In genomic region chr9:99133145-99133544, GRCh38 we compare ENCODE assay signal across 19 cellular contexts. TPM values are rescaled to one million over a fixed set of nuclear protein-coding genes. Genes with fewer than 3 reads are reported as not detected.
DNase-seq lines count a peak whose midpoint lies in the region; ATAC-seq, FAIRE-seq and TF ChIP-seq lines count a peak whose summit lies in the region.
"Had no signal": no experiment of that assay in that cellular context is flagged by ENCODE, and none has a peak within 500 bp of the region (broad histone marks: within the 10 kb centered on the region; RNA-seq: fewer than 3 reads in every experiment).

No MANE protein-coding gene starts in this region.

- H4K20me1 ChIP-seq in DOHH2 (ENCODE audit: control insufficient read depth, insufficient read depth, low read depth, low read length) = no peaks in the 10 kb centered on the region
- no peaks in the 10 kb centered on the region for H4K20me1 ChIP-seq in GM12878 (ENCODE audit: control insufficient read depth, insufficient read depth)

- H3K79me2 ChIP-seq in DOHH2 (ENCODE audit: control insufficient read depth, low read length) = peaks cover 67% of the 10 kb centered on the region
- H3K79me2 ChIP-seq in GM12878 (ENCODE audit: control insufficient read depth, insufficient read depth, low read length) = peaks cover 4% of the 10 kb centered on the region

- peak overlapping the region; percentile 34 for H3K27ac Mint-ChIP-seq in activated naive CD8-positive, alpha-beta T cell treated with anti-CD3 and anti-CD28 coated beads, Interleukin-2, amount 10 ng/mL, durations not matched to agents 7 days and 5 days
- H3K27ac Mint-ChIP-seq in activated naive CD8-positive, alpha-beta T cell treated with anti-CD3 and anti-CD28 coated beads, Interleukin-2, amount 50 U/mL, for 24 hours = no peak overlapping the region
- no peak overlapping the region for H3K27ac Mint-ChIP-seq in activated T-helper 17 cell treated with anti-CD3 and anti-CD28 coated beads, Interleukin-2, amount 50 U/mL, for 72 hours

- TF ChIP-seq RAD21 in GM12878 (IDR thresholded peaks at IDR 0.05; ENCODE audit: insufficient read depth, low read depth, low read length) = no peak

- no peaks in the 10 kb centered on the region for H3K9me3 Mint-ChIP-seq in activated naive CD8-positive, alpha-beta T cell treated with anti-CD3 and anti-CD28 coated beads, Interleukin-2, amount 10 ng/mL, durations not matched to agents 7 days and 5 days
- no peaks in the 10 kb centered on the region for H3K9me3 Mint-ChIP-seq in activated naive CD8-positive, alpha-beta T cell treated with anti-CD3 and anti-CD28 coated beads, Interleukin-2, amount 50 U/mL, for 24 hours
- H3K9me3 Mint-ChIP-seq in activated T-helper 17 cell treated with anti-CD3 and anti-CD28 coated beads, Interleukin-2, amount 50 U/mL, for 72 hours = no peaks in the 10 kb centered on the region

- H3K36me3 Mint-ChIP-seq in activated naive CD8-positive, alpha-beta T cell treated with anti-CD3 and anti-CD28 coated beads, Interleukin-2, amount 10 ng/mL, durations not matched to agents 7 days and 5 days = peaks cover 53% of the 10 kb centered on the region
- H3K36me3 Mint-ChIP-seq in activated naive CD8-positive, alpha-beta T cell treated with anti-CD3 and anti-CD28 coated beads, Interleukin-2, amount 50 U/mL, for 24 hours (ENCODE audit: low read depth) = peaks cover 21% of the 10 kb centered on the region
- peaks cover 66% of the 10 kb centered on the region for H3K36me3 Mint-ChIP-seq in activated T-helper 17 cell treated with anti-CD3 and anti-CD28 coated beads, Interleukin-2, amount 50 U/mL, for 72 hours (ENCODE audit: low read depth)

- peak; percentile 34 to 48; a peak in 1 of 4 replicates for TF ChIP-seq EP300 in GM12878 (IDR thresholded peaks at IDR 0.05; ENCODE audit: borderline replicate concordance in 1 of 2, control insufficient read depth in 1 of 2, low read depth in 2 of 2, low read length in 2 of 2)

- H3K4me2 ChIP-seq in DOHH2 (ENCODE audit: low read length) (peak overlapping the region; percentile 11; the same call in 1 of the 2 replicates), GM12878 (ENCODE audit: control insufficient read depth, insufficient read depth) (no peak overlapping the region)

- no peaks in the 10 kb centered on the region for H3K27me3 Mint-ChIP-seq in activated naive CD8-positive, alpha-beta T cell treated with anti-CD3 and anti-CD28 coated beads, Interleukin-2, amount 10 ng/mL, durations not matched to agents 7 days and 5 days
- H3K27me3 Mint-ChIP-seq in activated naive CD8-positive, alpha-beta T cell treated with anti-CD3 and anti-CD28 coated beads, Interleukin-2, amount 50 U/mL, for 24 hours = no peaks in the 10 kb centered on the region
- no peaks in the 10 kb centered on the region for H3K27me3 Mint-ChIP-seq in activated T-helper 17 cell treated with anti-CD3 and anti-CD28 coated beads, Interleukin-2, amount 50 U/mL, for 72 hours
- H3K27me3 Mint-ChIP-seq: CD4-positive, alpha-beta memory T cell had no signal

- no TSS peak for BruUV-seq in GM12878 (replicated peaks; lab: Mats Ljungman, UMichigan)

- in situ Hi-C loops in GM12878 (cut with MboI) = loop anchor here (5.0 kb wide), 1 partner anchor 49 kb away; no protein-coding TSS in a partner anchor
- in situ Hi-C loops in GM13976 (cut with MboI; ENCODE audit: low sequenced_read_pairs, unreplicated experiment) = loop anchor here (10.0 kb wide), 1 partner anchor 148 kb away; no protein-coding TSS in a partner anchor

- H3K36me3 ChIP-seq in DOHH2 (ENCODE audit: control insufficient read depth, low read length) (peaks cover 67% of the 10 kb centered on the region), GM12878 (ENCODE audit: control insufficient read depth in 2 of 2, insufficient read depth in 2 of 2, low read length in 1 of 2) (peaks cover 0 to 4% of the 10 kb centered on the region in 2 experiments; a peak in 1 of 4 replicates)
- H3K36me3 ChIP-seq: BE2C, HAP-1 had no signal

- peaks cover 67% of the 10 kb centered on the region for H3K4me1 Mint-ChIP-seq in activated naive CD8-positive, alpha-beta T cell treated with anti-CD3 and anti-CD28 coated beads, Interleukin-2, amount 10 ng/mL, durations not matched to agents 7 days and 5 days
- peaks cover 78% of the 10 kb centered on the region for H3K4me1 Mint-ChIP-seq in activated naive CD8-positive, alpha-beta T cell treated with anti-CD3 and anti-CD28 coated beads, Interleukin-2, amount 50 U/mL, for 24 hours
- H3K4me1 Mint-ChIP-seq in activated T-helper 17 cell treated with anti-CD3 and anti-CD28 coated beads, Interleukin-2, amount 50 U/mL, for 72 hours = peaks cover 32% of the 10 kb centered on the region

- H3K27me3 ChIP-seq in DOHH2 (ENCODE audit: control insufficient read depth, low read length) (no peaks in the 10 kb centered on the region), GM12878 (replicated peaks in 1 of 2; ENCODE audit: control insufficient read depth in 2 of 2, insufficient read depth in 2 of 2, low read length in 1 of 2) (no peaks in the 10 kb centered on the region)
- H3K27me3 ChIP-seq: BE2C had no signal

- H3K4me3 ChIP-seq in DOHH2 (ENCODE audit: low read length) = no peak overlapping the region
- H3K4me3 ChIP-seq in GM12878 = no peak overlapping the region
- H3K4me3 ChIP-seq: HAP-1 had no signal

- TF ChIP-seq CTCF in DOHH2 (IDR thresholded peaks at IDR 0.05; ENCODE audit: low read depth, low read length, poor library complexity, severe bottlenecking) (no peak), GM12878 (IDR thresholded peaks at IDR 0.05 in 2 of 3, conservative IDR thresholded peaks at IDR 0.05 in 1 of 3; ENCODE audit: control insufficient read depth in 2 of 3, extremely low read depth in 1 of 3, insufficient read depth in 1 of 3, low read depth in 3 of 3, low read length in 3 of 3) (no peak), GM13976 (IDR thresholded peaks at IDR 0.05; ENCODE audit: borderline replicate concordance, control extremely low read depth, extremely low read depth, insufficient read depth, missing control alignments) (no peak)

- 78% methylated on average over 2 of the region's 2 CpGs for WGBS in GM12878 (ENCODE audit: insufficient coverage, insufficient replicate concordance, low lambda C conversion rate, missing lambda C conversion rate)

- H3K4me1 ChIP-seq in DOHH2 (ENCODE audit: control insufficient read depth, low read length) (peaks cover 93% of the 10 kb centered on the region), GM12878 (ENCODE audit: control insufficient read depth, insufficient read depth, low read length) (peaks cover 38% of the 10 kb centered on the region)
- H3K4me1 ChIP-seq: BE2C had no signal

- SMC1A ChIA-PET in GM12878 (lab: Charles Lee; ENCODE audit: uncharacterized antibody, unreplicated experiment) = interaction anchor here (1.0 to 10.2 kb wide), 12 partner anchors 8 to 137 kb away, joined by 3 to 129 read pairs (median 8); partner anchors contain the start of gene TGFBR1

- H3K4me3 Mint-ChIP-seq in activated naive CD8-positive, alpha-beta T cell treated with anti-CD3 and anti-CD28 coated beads, Interleukin-2, amount 10 ng/mL, durations not matched to agents 7 days and 5 days = no peak overlapping the region
- no peak overlapping the region for H3K4me3 Mint-ChIP-seq in activated naive CD8-positive, alpha-beta T cell treated with anti-CD3 and anti-CD28 coated beads, Interleukin-2, amount 50 U/mL, for 24 hours
- no peak overlapping the region for H3K4me3 Mint-ChIP-seq in activated T-helper 17 cell treated with anti-CD3 and anti-CD28 coated beads, Interleukin-2, amount 50 U/mL, for 72 hours

- no peak overlapping the region for H3K9ac ChIP-seq in GM12878 (ENCODE audit: control insufficient read depth, insufficient read depth, low read length)

- no peak for DNase-seq in activated naive CD8-positive, alpha-beta T cell treated with anti-CD3 and anti-CD28 coated beads, Interleukin-2, amount 10 ng/mL, durations not matched to agents 7 days and 5 days
- no peak for DNase-seq in activated naive CD8-positive, alpha-beta T cell treated with anti-CD3 and anti-CD28 coated beads, Interleukin-2, amount 50 U/mL, for 24 hours
- DNase-seq in GM12878 (ENCODE audit: low read depth, low spot score) = no peak
- DNase-seq in GM13976 (ENCODE audit: low spot score) = no peak
- DNase-seq: BE2C; CD4-positive, alpha-beta memory T cell; EL; GF-D8; Kasumi-1; NCI-H1694; NCI-H2081 treated with DMSO at 0.1 percent for 48 hours; NCI-H446; NCI-H526; Right ventricle myocardium superior had no signal

- no peak for TF ChIP-seq POLR2A in GM12878 (IDR thresholded peaks at IDR 0.05; ENCODE audit: low read depth, low read length)

- H3K9me3 ChIP-seq in DOHH2 (ENCODE audit: control insufficient read depth, insufficient read depth, low read length) = no peaks in the 10 kb centered on the region
- no peaks in the 10 kb centered on the region for H3K9me3 ChIP-seq in GM12878 (replicated peaks; ENCODE audit: control insufficient read depth, insufficient read depth, low read length)
- H3K9me3 ChIP-seq: BE2C, HAP-1 had no signal

- intact Hi-C loops in GM12878 (cut with micrococcal nuclease; ENCODE audit: unreplicated experiment) = loop anchor here (5.0 kb wide), 1 partner anchor 76 kb away; no protein-coding TSS in a partner anchor

- peaks cover 27% of the 10 kb centered on the region for H3F3A ChIP-seq in DOHH2 (ENCODE audit: control insufficient read depth, insufficient read depth)

- H2AFZ ChIP-seq in GM12878 (ENCODE audit: control insufficient read depth, low read depth, low read length) = no peak overlapping the region

- ATAC-seq in activated naive CD8-positive, alpha-beta T cell treated with anti-CD3 and anti-CD28 coated beads, Interleukin-2, amount 10 ng/mL, durations not matched to agents 7 days and 5 days (ENCODE audit: low read depth) = no peak
- ATAC-seq in activated naive CD8-positive, alpha-beta T cell treated with anti-CD3 and anti-CD28 coated beads, Interleukin-2, amount 50 U/mL, for 24 hours = no peak
- ATAC-seq in GM12878 (peak; percentile 36), GM19035 (IDR thresholded peaks at IDR 0.05; ENCODE audit: unreplicated experiment) (no peak)
- no peak for ATAC-seq in activated T-helper 17 cell treated with anti-CD3 and anti-CD28 coated beads, Interleukin-2, amount 50 U/mL, for 72 hours (replicated peaks)

- CTCF ChIA-PET in GM12878 (lab: Yijun Ruan, JAX) = interaction anchor here (0.9 to 12.3 kb wide), 14 partner anchors 8 to 284 kb away, joined by 3 to 304 read pairs (median 4); no protein-coding TSS in a partner anchor

- POLR2A ChIA-PET in activated naive CD8-positive, alpha-beta T cell treated with anti-CD3 and anti-CD28 coated beads, Interleukin-2, amount 10 ng/mL, durations not matched to agents 7 days and 5 days (lab: Charles Lee) = interaction anchor here (1.2 to 2.2 kb wide), 3 partner anchors 17 to 29 kb away, joined by 4 to 10 read pairs (median 7); no protein-coding TSS in a partner anchor
- POLR2A ChIA-PET in GM12878 (lab: Charles Lee) = interaction anchor here (0.6 to 1.9 kb wide), 5 partner anchors 12 to 138 kb away, joined by 3 to 8 read pairs (median 3); no protein-coding TSS in a partner anchor

- no peak for FAIRE-seq in GM12878 (lab: Jason Lieb, UNC)
- FAIRE-seq: D721Med had no signal

- H3K27ac ChIP-seq in DOHH2 (ENCODE audit: low read depth, low read length) = peak overlapping the region; percentile 22
- no peak overlapping the region for H3K27ac ChIP-seq in GM12878 (ENCODE audit: control insufficient read depth, insufficient read depth)

- H3K9me2 ChIP-seq in DOHH2 (replicated peaks; ENCODE audit: control insufficient read depth, low read length) = no peaks in the 10 kb centered on the region

- RAD21 ChIA-PET in GM12878 (lab: Charles Lee; ENCODE audit: unreplicated experiment) = interaction anchor here (0.9 to 10.4 kb wide), 7 partner anchors 8 to 75 kb away, joined by 3 to 83 read pairs (median 10); partner anchors contain the start of gene TGFBR1

RNA-seq across cellular contexts. Expression of gene TGFBR1, which starts 28.2 kb away (rescaled TPM):
- 10 to 100 TPM; 82.7 to 83.5 TPM for total RNA-seq in activated naive CD8-positive, alpha-beta T cell treated with anti-CD3 and anti-CD28 coated beads, Interleukin-2, amount 10 ng/mL, durations not matched to agents 7 days and 5 days
- total RNA-seq in GM12878 (2013; cell fraction: nucleolus; rRNA removed) = 42.4 and 49.4 TPM in 2 replicates
- total RNA-seq in GM12878 (2014; rRNA removed) (16.9 and 21.1 TPM in 2 replicates), GM12878 (2014; rRNA removed; fragmentation: Illumina TruSeq; extraction: Trizol) (19.6 and 20.8 TPM in 2 replicates), GM12878 (2021) (26.6 and 27.2 TPM in 2 replicates)
- polyA plus RNA-seq in GM12878 (2011; ENCODE audit: low read depth) = 4.6 TPM
- polyA plus RNA-seq in GM12878 (2011; rRNA removed) (16.6 and 23.8 TPM in 2 replicates), GM12878 (2014; fragmentation: Illumina TruSeq; extraction: Trizol) (13.6 and 17.5 TPM in 2 replicates), GM12878 (2014; fragmentation: Nextera tagmentation; extraction: Ambion mirVana) (10 to 100 TPM in 1 of 2 experiments, 1 to 10 TPM in 1; 5.7 to 19.6 TPM), GM12878 (2014; rRNA removed) (8.5 and 10.9 TPM in 2 replicates), GM12878 (2016; fragmentation: Nextera tagmentation; extraction: Ambion mirVana) (10 to 100 TPM in 1 of 2 experiments, 1 to 10 TPM in 1; 2.9 to 16.6 TPM)
- 13.3 and 15.2 TPM in 2 replicates for polyA plus RNA-seq in GM12878 (2011; cell fraction: cytosol; rRNA removed)
- 6.9 and 7.3 TPM in 2 replicates for polyA plus RNA-seq in GM12878 (2011; cell fraction: nucleus; rRNA removed)
- polyA plus RNA-seq in GM12878 (2012) = 4.8 and 5.8 TPM in 2 replicates
- 57.4 and 63.6 TPM in 2 replicates for polyA minus RNA-seq in GM12878 (2011; rRNA and poly(A)+ RNA removed)
- 19.1 and 24.2 TPM in 2 replicates for polyA minus RNA-seq in GM12878 (2011; cell fraction: cytosol; rRNA and poly(A)+ RNA removed)
- polyA minus RNA-seq in GM12878 (2011; cell fraction: nucleus; rRNA and poly(A)+ RNA removed) = 10.2 and 14.4 TPM in 2 replicates
- 10 to 100 TPM; 56.0 to 56.3 TPM for total RNA-seq in activated T-helper 17 cell treated with anti-CD3 and anti-CD28 coated beads, Interleukin-2, amount 50 U/mL, for 72 hours
